10 cellular contexts compared by ENCODE assay signal in genomic region chr11:68021167-68021787, GRCh38. TPM values are rescaled to one million over a fixed set of nuclear protein-coding genes. Genes with fewer than 3 reads are reported as not detected.
DNase-seq lines count a peak whose midpoint lies in the region; ATAC-seq and TF ChIP-seq lines count a peak whose summit lies in the region.
"Had no signal": no experiment of that assay in that cellular context is flagged by ENCODE, and none has a peak within 500 bp of the region (broad histone marks: within the 10 kb centered on the region; RNA-seq: fewer than 3 reads in every experiment).

No MANE protein-coding gene starts in this region.

- DNase-seq in HuH-7 (ENCODE audit: low spot score) (peak; percentile 93), body of pancreas (peak; percentile 57 to 72 (median 67)), left lung (peak in 1 of 2 donors; percentile 85), tibial nerve (ENCODE audit: low spot score in 2 of 2) (no peak), activated gamma-delta T cell (lab: John Stamatoyannopoulos, UW) (no peak), islet precursor cell (no peak)
- DNase-seq in activated T-cell treated with anti-CD3 and anti-CD28 coated beads, Interleukin-2, amount 50 U/mL, for 72 hours = no peak

- no peak overlapping the region for H3K4me3 Mint-ChIP-seq in activated T-cell treated with anti-CD3 and anti-CD28 coated beads, Interleukin-2, amount 50 U/mL, for 72 hours
- H3K4me3 Mint-ChIP-seq: activated naive CD8-positive, alpha-beta T cell; T-helper 2 cell treated with Interferon-gamma antibody and Interleukin-4, amounts not matched to agents 5 μg/mL and 100 μg/mL, for 36 hours had no signal

- intact Hi-C loops in body of pancreas (cut with DNase I) = no loop called here
- intact Hi-C loops in left lung (cut with DNase I) = no loop called here

- peaks cover 0 to 2% of the 10 kb centered on the region in 2 donors for H3K36me3 Mint-ChIP-seq in activated T-cell treated with anti-CD3 and anti-CD28 coated beads, Interleukin-2, amount 50 U/mL, for 72 hours (ENCODE audit: insufficient read depth in 2 of 2)

- H3K9ac ChIP-seq in BLaER1 = peak overlapping the region; percentile 9; the same call in 1 of the 2 replicates

- H3K9me3 Mint-ChIP-seq in activated T-cell treated with anti-CD3 and anti-CD28 coated beads, Interleukin-2, amount 50 U/mL, for 72 hours = no peaks in the 10 kb centered on the region
- H3K9me3 Mint-ChIP-seq: T-helper 2 cell treated with Interferon-gamma antibody and Interleukin-4, amounts not matched to agents 5 μg/mL and 100 μg/mL, for 36 hours had no signal

- TF ChIP-seq EP300 in tibial nerve (IDR thresholded peaks at IDR 0.05) = no peak

- H3K36me3 ChIP-seq in BLaER1 = peaks cover 22% of the 10 kb centered on the region; the same call in 1 of the 2 replicates
- H3K36me3 ChIP-seq in body of pancreas (replicated peaks in 1 of 2; ENCODE audit: insufficient read depth in 1 of 2, low read depth in 2 of 2) = no peaks in the 10 kb centered on the region
- peaks cover 0 to 67% of the 10 kb centered on the region in 2 donors for H3K36me3 ChIP-seq in left lung
- H3K36me3 ChIP-seq in tibial nerve = peaks cover 0 to 57% (median 0%) of the 10 kb centered on the region in 3 donors

- 57 to 60% methylated on average over 19 to 27 of the region's 27 CpGs for WGBS in body of pancreas, 2 donors
- WGBS in tibial nerve, 2 donors = 68 to 87% methylated on average over 18 to 27 of the region's 27 CpGs

- H3K4me1 ChIP-seq in BLaER1 (peaks cover 53% of the 10 kb centered on the region), body of pancreas (peaks cover 16% of the 10 kb centered on the region), left lung (peaks cover 0 to 24% of the 10 kb centered on the region in 2 donors), tibial nerve (peaks cover 0 to 48% (median 17%) of the 10 kb centered on the region in 4 donors)

- H3K27me3 ChIP-seq in BLaER1 (no peaks in the 10 kb centered on the region), body of pancreas (no peaks in the 10 kb centered on the region), left lung (no peaks in the 10 kb centered on the region), tibial nerve (no peaks in the 10 kb centered on the region)

- 0 out of 2 replicates have a peak, but pooled peaks cover 4% of the 10 kb centered on the region for H3K9me3 ChIP-seq in BLaER1
- H3K9me3 ChIP-seq in body of pancreas = no peaks in the 10 kb centered on the region
- no peaks in the 10 kb centered on the region for H3K9me3 ChIP-seq in left lung
- peaks cover 0 to 22% (median 0%) of the 10 kb centered on the region in 4 donors for H3K9me3 ChIP-seq in tibial nerve

- TF ChIP-seq POLR2A in body of pancreas (IDR thresholded peaks at IDR 0.05) = no peak
- no peak for TF ChIP-seq POLR2A in tibial nerve (IDR thresholded peaks at IDR 0.05)

- no peak overlapping the region for H3K4me3 ChIP-seq in BLaER1
- H3K4me3 ChIP-seq in body of pancreas = no peak overlapping the region
- no peak overlapping the region for H3K4me3 ChIP-seq in left lung
- no peak overlapping the region for H3K4me3 ChIP-seq in tibial nerve

- H4K20me1 ChIP-seq in BLaER1 = no peaks in the 10 kb centered on the region

- H3K4me1 Mint-ChIP-seq in activated T-cell treated with anti-CD3 and anti-CD28 coated beads, Interleukin-2, amount 50 U/mL, for 72 hours (ENCODE audit: low read depth) = no peaks in the 10 kb centered on the region

- H3K4me2 ChIP-seq in BLaER1 = peak overlapping the region; percentile 80

- peak; percentile 67 for ATAC-seq in body of pancreas
- ATAC-seq in left lung = peak; percentile 78
- no peak for ATAC-seq in activated T-cell treated with anti-CD3 and anti-CD28 coated beads, Interleukin-2, amount 50 U/mL, for 72 hours (replicated peaks in 1 of 2)

- H3K27ac ChIP-seq in BLaER1 = peak overlapping the region; percentile 58
- no peak overlapping the region for H3K27ac ChIP-seq in body of pancreas
- H3K27ac ChIP-seq in left lung = no peak overlapping the region
- peak overlapping the region in 1 of 4 donors; percentile 98 for H3K27ac ChIP-seq in tibial nerve

- no peak overlapping the region for H3K27ac Mint-ChIP-seq in activated T-cell treated with anti-CD3 and anti-CD28 coated beads, Interleukin-2, amount 50 U/mL, for 72 hours
- H3K27ac Mint-ChIP-seq: activated naive CD8-positive, alpha-beta T cell; T-helper 2 cell treated with Interferon-gamma antibody and Interleukin-4, amounts not matched to agents 5 μg/mL and 100 μg/mL, for 36 hours had no signal

- TF ChIP-seq CTCF in body of pancreas (IDR thresholded peaks at IDR 0.05) (peak in 6 of 7 experiments; percentile 14 to 57 (median 50)), left lung (IDR thresholded peaks at IDR 0.05) (peak in 1 of 2 donors; percentile 26), tibial nerve (IDR thresholded peaks at IDR 0.05) (peak in 1 of 5 experiments; percentile 27)

- no peaks in the 10 kb centered on the region for H3K27me3 Mint-ChIP-seq in activated T-cell treated with anti-CD3 and anti-CD28 coated beads, Interleukin-2, amount 50 U/mL, for 72 hours (ENCODE audit: low read depth)
- H3K27me3 Mint-ChIP-seq: activated naive CD8-positive, alpha-beta T cell had no signal

RNA-seq across cellular contexts. Expression of gene NDUFS8, which starts 9.2 kb away (rescaled TPM):
- total RNA-seq in body of pancreas = 100 to 1,000 TPM; 108 to 109 TPM
- total RNA-seq in left lung = 100 to 1,000 TPM; 148 to 151 TPM
- 100 to 1,000 TPM; 143 to 205 (median 180) TPM for total RNA-seq in tibial nerve
- 100 to 1,000 TPM; 128 to 129 TPM for total RNA-seq in activated T-cell treated with anti-CD3 and anti-CD28 coated beads, Interleukin-2, amount 50 U/mL, for 72 hours

RNA-seq across cellular contexts. Expression of gene ALDH3B1, which starts 11.2 kb away (rescaled TPM):
- total RNA-seq in body of pancreas (10 to 100 TPM; 15.2 to 18.4 TPM), left lung (10 to 100 TPM; 59.3 to 87.1 TPM), tibial nerve (100 to 1,000 TPM in 1 of 4 donors, 10 to 100 TPM in 3; 80.4 to 137 (median 91.8) TPM)
- total RNA-seq in activated T-cell treated with anti-CD3 and anti-CD28 coated beads, Interleukin-2, amount 50 U/mL, for 72 hours = under 1 TPM; 0.10 to 0.16 TPM

RNA-seq across cellular contexts. Expression of gene UNC93B1, which starts 17.4 kb away (rescaled TPM):
- total RNA-seq in body of pancreas (10 to 100 TPM; 33.9 to 40.5 TPM), left lung (10 to 100 TPM; 52.5 to 98.9 TPM), tibial nerve (10 to 100 TPM; 43.5 to 75.9 (median 44.2) TPM)
- 10 to 100 TPM in 1 of 2 donors, 1 to 10 TPM in 1; 8.0 to 16.7 TPM for total RNA-seq in activated T-cell treated with anti-CD3 and anti-CD28 coated beads, Interleukin-2, amount 50 U/mL, for 72 hours

RNA-seq across cellular contexts. Expression of gene TCIRG1, which starts 17.5 kb away (rescaled TPM):
- total RNA-seq in body of pancreas (100 to 1,000 TPM; 488 to 798 TPM), left lung (100 to 1,000 TPM; 191 to 323 TPM), tibial nerve (100 to 1,000 TPM; 142 to 439 (median 183) TPM)
- 100 to 1,000 TPM; 141 to 146 TPM for total RNA-seq in activated T-cell treated with anti-CD3 and anti-CD28 coated beads, Interleukin-2, amount 50 U/mL, for 72 hours

Comparison
In these comparisons a context has a peak if more than half of its experiments do, and no peak if none do; other contexts are left out.
1. DNase-seq: peak in HuH-7 (single experiment) and body of pancreas (4 of 4); none in tibial nerve (0 of 2), activated T-cell treated with anti-CD3 and anti-CD28 coated beads, Interleukin-2, amount 50 U/mL, for 72 hours (0 of 2), activated gamma-delta T cell (single experiment) and islet precursor cell (single experiment).
2. ATAC-seq: peak in body of pancreas (single experiment) and left lung (single experiment); none in activated T-cell treated with anti-CD3 and anti-CD28 coated beads, Interleukin-2, amount 50 U/mL, for 72 hours (0 of 2).
3. RNA of gene ALDH3B1, which starts 11.2 kb away (total RNA-seq): 80.4 to 137 TPM in tibial nerve, 59.3 to 87.1 TPM in left lung and 15.2 to 18.4 TPM in body of pancreas; 0.10 to 0.16 TPM in activated T-cell treated with anti-CD3 and anti-CD28 coated beads, Interleukin-2, amount 50 U/mL, for 72 hours; every median in the first group is over 10 times any median in the second.